In the genomic region with DNA sequence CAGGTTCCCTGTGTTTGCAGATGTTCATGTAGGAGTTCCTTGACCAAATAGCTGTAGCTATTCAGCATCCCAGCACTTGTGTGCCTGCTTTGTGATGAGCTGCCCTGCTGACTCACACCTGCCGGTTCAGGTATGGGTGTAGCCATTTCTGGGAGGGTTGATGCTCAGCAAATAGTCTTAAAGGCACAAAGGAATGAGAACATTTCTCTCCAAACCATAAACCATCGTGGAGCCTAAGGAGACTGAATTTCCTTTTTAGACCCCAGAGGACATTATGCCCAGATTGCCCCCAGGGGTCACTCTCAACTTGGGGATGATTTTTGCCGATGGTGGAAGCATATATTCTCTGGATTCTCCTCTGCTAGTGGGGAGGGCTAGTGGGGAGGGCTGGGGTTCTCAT, we compare ENCODE assay signal across 12 cellular contexts.
DNase-seq lines count a peak whose midpoint lies in the region; ATAC-seq, FAIRE-seq and TF ChIP-seq lines count a peak whose summit lies in the region.
"Had no signal": no experiment of that assay in that cellular context is flagged by ENCODE, and none has a peak within 500 bp of the region (broad histone marks: within the 10 kb centered on the region; RNA-seq: fewer than 3 reads in every experiment).

No MANE protein-coding gene starts in this region.

- 63 to 79% methylated on average over 3 of the region's 3 CpGs for WGBS in GM23248 (ENCODE audit: low coverage in 1 of 2, low lambda C conversion rate in 2 of 2, missing lambda C conversion rate in 2 of 2), 2 experiments
- 37 to 67% methylated on average over 2 to 3 of the region's 3 CpGs for WGBS in lower leg skin, 2 donors

- intact Hi-C loops in left ventricle myocardium superior (cut with micrococcal nuclease): loop anchor here (5.0 kb wide), 1 partner anchor 298 kb away; no protein-coding TSS in a partner anchor
- intact Hi-C loops in lower leg skin (cut with DNase I; ENCODE audit: low total_unique reads): no loop called here

- no peaks in the 10 kb centered on the region for H3K36me3 Mint-ChIP-seq in activated T-cell treated with anti-CD3 and anti-CD28 coated beads, Interleukin-2, amount 50 U/mL, for 24 hours (ENCODE audit: low read depth)

- no peaks in the 10 kb centered on the region for H3K36me3 ChIP-seq in GM23248 (ENCODE audit: low read depth)

- H3K9me3 ChIP-seq in GM23248 (ENCODE audit: low read depth): no peaks in the 10 kb centered on the region

- no peak overlapping the region for H3K4me3 ChIP-seq in AG10803 (ENCODE audit: low read length)
- no peak overlapping the region for H3K4me3 ChIP-seq in GM23248
- H3K4me3 ChIP-seq in lower leg skin (ENCODE audit: low read depth, poor library complexity, severe bottlenecking): no peak overlapping the region

- H3K4me3 Mint-ChIP-seq in activated T-cell treated with anti-CD3 and anti-CD28 coated beads, Interleukin-2, amount 50 U/mL, for 24 hours: no peak overlapping the region
- H3K4me3 Mint-ChIP-seq: CD4-positive, alpha-beta T cell had no signal

- H3K79me2 ChIP-seq in GM23248 (ENCODE audit: insufficient read depth): no peaks in the 10 kb centered on the region

- H3K9me3 Mint-ChIP-seq in activated T-cell treated with anti-CD3 and anti-CD28 coated beads, Interleukin-2, amount 50 U/mL, for 24 hours: no peaks in the 10 kb centered on the region

- in situ Hi-C loops in GM23248 (cut with MboI): no loop called here

- TF ChIP-seq CTCF in AG10803 (conservative IDR thresholded peaks at IDR 0.05; ENCODE audit: low read length) (peak; percentile 24), lower leg skin (IDR thresholded peaks at IDR 0.05) (no peak)

- H2AFZ ChIP-seq in GM23248: no peak overlapping the region

- H3K27me3 ChIP-seq in GM23248 (replicated peaks; ENCODE audit: insufficient read depth): 0 out of 2 replicates have a peak, but pooled peaks cover 13% of the 10 kb centered on the region

- ATAC-seq in left ventricle myocardium superior (peak; percentile 57), HG03196 (IDR thresholded peaks at IDR 0.05; ENCODE audit: unreplicated experiment) (no peak)

- peaks cover 16% of the 10 kb centered on the region for H3K27me3 Mint-ChIP-seq in activated T-cell treated with anti-CD3 and anti-CD28 coated beads, Interleukin-2, amount 50 U/mL, for 24 hours

- no peak for FAIRE-seq in RCC 7860 (lab: Jason Lieb, UNC)
- FAIRE-seq: frontal cortex had no signal

- H3F3A ChIP-seq in GM23248 (ENCODE audit: insufficient read depth): 0 out of 2 replicates have a peak, but pooled peaks cover 12% of the 10 kb centered on the region

- no peaks in the 10 kb centered on the region for H3K9me2 ChIP-seq in GM23248 (ENCODE audit: insufficient read depth)

- H3K9ac ChIP-seq in GM23248: no peak overlapping the region

- DNase-seq in AG10803 (ENCODE audit: low read depth): no peak
- peak; percentile 3 for DNase-seq in GM23248
- DNase-seq in SK-N-DZ (ENCODE audit: low spot score): peak; percentile 9
- no peak for DNase-seq in left ventricle myocardium superior
- DNase-seq in lower leg skin (ENCODE audit: low spot score in 2 of 2): no peak
- no peak for DNase-seq in activated T-cell treated with anti-CD3 and anti-CD28 coated beads, Interleukin-2, amount 50 U/mL, for 24 hours
- no peak for DNase-seq in RCC 7860 (ENCODE audit: low spot score)
- DNase-seq: CD4-positive, alpha-beta T cell; Kasumi-1; T-helper 1 cell had no signal

- H4K20me1 ChIP-seq in GM23248 (ENCODE audit: insufficient read depth): no peaks in the 10 kb centered on the region

- no peak overlapping the region for H3K4me2 ChIP-seq in GM23248 (ENCODE audit: unreplicated experiment)

- peaks cover 12% of the 10 kb centered on the region; the same call in 1 of the 2 replicates for H3K4me1 ChIP-seq in GM23248 (ENCODE audit: insufficient read depth)

- no peak overlapping the region for H3K27ac ChIP-seq in GM23248

- TF ChIP-seq POLR2A in lower leg skin (IDR thresholded peaks at IDR 0.05): no peak

- no peak overlapping the region for H3K27ac Mint-ChIP-seq in activated T-cell treated with anti-CD3 and anti-CD28 coated beads, Interleukin-2, amount 50 U/mL, for 24 hours
- H3K27ac Mint-ChIP-seq: CD4-positive, alpha-beta T cell had no signal

- no peaks in the 10 kb centered on the region for H3K4me1 Mint-ChIP-seq in activated T-cell treated with anti-CD3 and anti-CD28 coated beads, Interleukin-2, amount 50 U/mL, for 24 hours (ENCODE audit: low read depth)

Comparison
In these comparisons a context has a peak if more than half of its experiments do, and no peak if none do; other contexts are left out.
1. DNase-seq: peak in GM23248 (single experiment) and SK-N-DZ (single experiment); none in AG10803 (single experiment), left ventricle myocardium superior (single experiment), lower leg skin (0 of 2), activated T-cell treated with anti-CD3 and anti-CD28 coated beads, Interleukin-2, amount 50 U/mL, for 24 hours (single experiment) and RCC 7860 (single experiment).